In the genomic region with DNA sequence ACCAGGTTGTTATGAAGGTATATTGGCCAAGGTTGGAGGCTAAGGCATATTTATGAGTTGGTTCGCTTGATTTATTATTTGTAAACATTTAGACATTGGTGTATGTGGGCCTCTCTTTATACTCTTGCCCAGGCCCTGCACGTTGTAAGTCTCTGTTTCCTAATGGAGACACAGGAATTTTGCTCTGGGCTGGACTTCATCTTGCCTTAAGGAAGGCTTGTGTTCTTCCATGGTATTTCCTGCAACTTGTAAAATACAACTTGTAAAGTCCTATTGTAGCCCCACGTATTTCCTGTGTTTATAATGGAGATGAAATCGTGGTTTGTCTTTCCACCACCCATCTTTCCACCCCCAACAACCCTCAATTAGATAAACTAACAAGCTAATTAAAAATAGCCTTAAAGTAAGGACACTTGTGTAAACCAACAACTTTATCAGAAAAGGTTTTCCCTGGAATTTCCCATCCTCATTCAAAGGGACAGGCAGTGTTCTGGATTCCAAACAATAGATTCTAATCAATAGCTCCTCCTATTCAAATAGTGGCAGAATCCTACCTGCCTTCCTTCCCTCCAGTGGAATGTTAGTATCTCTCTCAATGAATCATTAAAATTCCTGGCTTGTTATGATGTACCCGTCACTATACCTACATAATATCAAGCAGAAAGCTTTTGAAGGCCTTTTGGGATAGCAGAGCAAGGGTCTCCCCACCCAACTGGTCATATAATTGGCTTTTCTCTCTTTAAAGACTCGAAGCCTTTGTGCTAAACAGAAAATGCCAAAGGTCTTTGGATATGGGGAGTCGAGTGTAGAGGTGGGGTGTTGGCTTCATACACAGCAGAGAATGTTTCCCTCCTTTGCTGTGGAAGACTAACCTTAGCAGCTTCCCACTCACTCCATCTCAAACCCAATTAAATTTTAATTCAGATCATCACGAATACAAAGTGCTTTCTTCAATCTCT, we compare ENCODE assay signal across 14 cellular contexts.
DNase-seq lines count a peak whose midpoint lies in the region; ATAC-seq, FAIRE-seq and TF ChIP-seq lines count a peak whose summit lies in the region.
"Had no signal": no experiment of that assay in that cellular context is flagged by ENCODE, and none has a peak within 500 bp of the region (broad histone marks: within the 10 kb centered on the region; RNA-seq: fewer than 3 reads in every experiment).

No MANE protein-coding gene starts in this region.

- BruUV-seq in Panc1 (replicated peaks; lab: Mats Ljungman, UMichigan), result no TSS peak

- H3K36me3 ChIP-seq in DND-41 (ENCODE audit: insufficient read depth, low read length) (peaks cover 9% of the 10 kb centered on the region; the same call in 1 of the 2 replicates), Panc1 (ENCODE audit: control insufficient read depth, insufficient read depth, low read length) (no peaks in the 10 kb centered on the region), keratinocyte (ENCODE audit: control insufficient read depth in 2 of 2, extremely low read depth in 1 of 2, insufficient read depth in 2 of 2, low read length in 2 of 2) (peaks cover 0 to 6% of the 10 kb centered on the region in 2 experiments), skeletal muscle satellite cell (ENCODE audit: insufficient read depth, low read length) (peaks cover 11% of the 10 kb centered on the region), left lung (no peaks in the 10 kb centered on the region), psoas muscle (ENCODE audit: insufficient read depth in 1 of 2, low read depth in 1 of 2) (no peaks in the 10 kb centered on the region)
- H3K36me3 ChIP-seq: ovary, vagina had no signal

- intact Hi-C loops in Panc1 (cut with micrococcal nuclease; ENCODE audit: unreplicated experiment), result no loop called here
- intact Hi-C loops in left lung (cut with DNase I), result no loop called here
- intact Hi-C loops in psoas muscle (cut with DNase I), result no loop called here

- in situ Hi-C loops in Panc1 (cut with HindIII; ENCODE audit: low pct_unique_long_range_greater_than_20kb, low sequenced_read_pairs), result no loop called here

- H4K20me1 ChIP-seq in DND-41 (ENCODE audit: insufficient read depth, low read length), result no peaks in the 10 kb centered on the region
- peaks cover 3% of the 10 kb centered on the region for H4K20me1 ChIP-seq in keratinocyte (ENCODE audit: control insufficient read depth, extremely low read depth, insufficient read depth, low read length)

- H3K27me3 ChIP-seq in DND-41 (ENCODE audit: insufficient read depth, low read length, poor library complexity) (no peaks in the 10 kb centered on the region), Panc1 (ENCODE audit: control insufficient read depth, insufficient read depth, low read length) (no peaks in the 10 kb centered on the region), keratinocyte (ENCODE audit: control insufficient read depth, extremely low read depth, insufficient read depth, low read length) (no peaks in the 10 kb centered on the region), skeletal muscle satellite cell (ENCODE audit: control insufficient read depth, insufficient read depth, low read length) (no peaks in the 10 kb centered on the region), left lung (no peaks in the 10 kb centered on the region), psoas muscle (ENCODE audit: insufficient read depth in 3 of 3, low read length in 2 of 3) (peaks cover 0 to 3% (median 1%) of the 10 kb centered on the region in 3 donors)
- H3K27me3 ChIP-seq: ovary, vagina had no signal

- DNase-seq in DND-41, result no peak
- no peak for DNase-seq in Panc1 (ENCODE audit: low read depth, low spot score)
- no peak for DNase-seq in keratinocyte (ENCODE audit: low read depth, low spot score)
- DNase-seq in left lung, result no peak
- no peak for DNase-seq in psoas muscle
- DNase-seq: activated CD4-positive, alpha-beta T cell treated with anti-CD3 and anti-CD28 coated beads, Interleukin-2, amount 50 U/mL, for 4 hours; activated naive CD4-positive, alpha-beta T cell treated with anti-CD3 and anti-CD28 coated beads for 36 hours; GF-D8; NCI-H146; ovary; stimulated activated CD4-positive, alpha-beta T cell treated with anti-CD3 and anti-CD28 coated beads, Interleukin-2, amount 100 ng/mL, for 48 hours had no signal

- ATAC-seq in DND-41 (ENCODE audit: insufficient read depth, low read depth) (no peak), Panc1 (0 out of 2 replicates have a peak, but pooled peaks have one; percentile 4), left lung (no peak), psoas muscle (no peak), HG03439 (IDR thresholded peaks at IDR 0.05; ENCODE audit: unreplicated experiment) (no peak)

- peaks cover 96% of the 10 kb centered on the region for H3K79me2 ChIP-seq in DND-41 (ENCODE audit: insufficient read depth, low read length)
- peaks cover 26% of the 10 kb centered on the region for H3K79me2 ChIP-seq in keratinocyte (ENCODE audit: control insufficient read depth, insufficient read depth, low read length)

- H3K4me1 ChIP-seq in DND-41 (ENCODE audit: insufficient read depth, low read length), result peaks cover 68% of the 10 kb centered on the region
- H3K4me1 ChIP-seq in Panc1 (ENCODE audit: control insufficient read depth, insufficient read depth, low read length), result peaks cover 12% of the 10 kb centered on the region; the same call in 1 of the 2 replicates
- peaks cover 4% of the 10 kb centered on the region for H3K4me1 ChIP-seq in keratinocyte (ENCODE audit: control insufficient read depth, extremely low read depth, insufficient read depth, low read length)
- H3K4me1 ChIP-seq in skeletal muscle satellite cell (ENCODE audit: control insufficient read depth, insufficient read depth, low read length), result peaks cover 31% of the 10 kb centered on the region
- H3K4me1 ChIP-seq in left lung, result peaks cover under 1 to 37% of the 10 kb centered on the region in 2 donors
- H3K4me1 ChIP-seq in psoas muscle, result no peaks in the 10 kb centered on the region
- H3K4me1 ChIP-seq: vagina had no signal

- no peak overlapping the region for H3K4me3 ChIP-seq in DND-41 (ENCODE audit: low read depth in 1 of 2, low read length in 2 of 2)
- H3K4me3 ChIP-seq in Panc1 (ENCODE audit: low read depth in 2 of 2, low read length in 2 of 2), result no peak overlapping the region
- no peak overlapping the region for H3K4me3 ChIP-seq in keratinocyte (ENCODE audit: control insufficient read depth in 2 of 3, extremely low read depth in 1 of 3, insufficient read depth in 2 of 3, low read depth in 1 of 3, low read length in 3 of 3)
- no peak overlapping the region for H3K4me3 ChIP-seq in skeletal muscle satellite cell (ENCODE audit: low read length)
- no peak overlapping the region for H3K4me3 ChIP-seq in left lung
- no peak overlapping the region for H3K4me3 ChIP-seq in psoas muscle
- H3K4me3 ChIP-seq: ovary, vagina had no signal

- peak overlapping the region; percentile 51 for H3K27ac ChIP-seq in DND-41 (ENCODE audit: low read length)
- 0 out of 2 replicates have a peak overlapping the region, but pooled peaks have one; percentile 8 for H3K27ac ChIP-seq in Panc1 (ENCODE audit: low read length)
- H3K27ac ChIP-seq in keratinocyte (ENCODE audit: control insufficient read depth, insufficient read depth, low read length), result no peak overlapping the region
- H3K27ac ChIP-seq in left lung, result peak overlapping the region in 1 of 2 donors; percentile 37
- no peak overlapping the region for H3K27ac ChIP-seq in psoas muscle
- H3K27ac ChIP-seq: ovary, vagina had no signal

- H3K4me2 ChIP-seq in DND-41 (ENCODE audit: insufficient read depth, low read length) (no peak overlapping the region), keratinocyte (ENCODE audit: control insufficient read depth, extremely low read depth, insufficient read depth, low read depth, low read length) (no peak overlapping the region), skeletal muscle satellite cell (ENCODE audit: low read length) (peak overlapping the region; percentile 30)

- dilution Hi-C loops in keratinocyte (cut with MboI; ENCODE audit: extremely low pct_ligation_motif_present, low sequenced_read_pairs), result no loop called here

- CTCF ChIA-PET in Panc1 (lab: Charles Lee), result interaction anchor here (0.6 kb wide), 1 partner anchor 77 kb away, joined by 3 read pairs; no protein-coding TSS in a partner anchor

- POLR2A ChIA-PET in Panc1 (lab: Charles Lee), result no interaction called here

- WGBS in psoas muscle, 3 donors, result 72 to 88% (median 81%) methylated on average over 8 of the region's 8 CpGs

- H3K9me1 ChIP-seq in keratinocyte (ENCODE audit: control insufficient read depth, extremely low read depth, insufficient read depth, low read length), result no peaks in the 10 kb centered on the region

- H3K9me3 ChIP-seq in DND-41 (ENCODE audit: insufficient read depth, low read length, severe bottlenecking) (no peaks in the 10 kb centered on the region), Panc1 (ENCODE audit: control insufficient read depth, insufficient read depth, low read depth, low read length) (no peaks in the 10 kb centered on the region), keratinocyte (ENCODE audit: control insufficient read depth, low read depth, low read length) (no peaks in the 10 kb centered on the region), skeletal muscle satellite cell (replicated peaks; ENCODE audit: low read length) (no peaks in the 10 kb centered on the region), left lung (no peaks in the 10 kb centered on the region), psoas muscle (no peaks in the 10 kb centered on the region)
- H3K9me3 ChIP-seq: ovary, vagina had no signal

- H2AFZ ChIP-seq in DND-41 (ENCODE audit: low read depth, low read length) (no peak overlapping the region), keratinocyte (ENCODE audit: control insufficient read depth, low read length) (no peak overlapping the region)

- H3K9ac ChIP-seq in DND-41 (ENCODE audit: low read depth, low read length), result no peak overlapping the region
- no peak overlapping the region for H3K9ac ChIP-seq in keratinocyte (ENCODE audit: control insufficient read depth, extremely low read depth, insufficient read depth, low read length)
- no peak overlapping the region for H3K9ac ChIP-seq in skeletal muscle satellite cell (ENCODE audit: low read depth, low read length)

- FAIRE-seq in keratinocyte (lab: Jason Lieb, UNC), result peak; percentile 23

- TF ChIP-seq CTCF in DND-41 (IDR thresholded peaks at IDR 0.05; ENCODE audit: borderline replicate concordance, extremely low read depth, low read length, poor library complexity, severe bottlenecking), result no peak
- TF ChIP-seq CTCF in Panc1 (IDR thresholded peaks at IDR 0.05), result no peak
- TF ChIP-seq CTCF in keratinocyte (optimal IDR thresholded peaks at IDR 0.05 in 1 of 3, IDR thresholded peaks at IDR 0.05 in 1 of 3, conservative IDR thresholded peaks at IDR 0.05 in 1 of 3; ENCODE audit: extremely low read depth in 1 of 3, insufficient read depth in 2 of 3, low read length in 3 of 3), result no peak
- no peak for TF ChIP-seq CTCF in left lung (IDR thresholded peaks at IDR 0.05)
- TF ChIP-seq CTCF in psoas muscle (IDR thresholded peaks at IDR 0.05), result no peak

Comparison
In these comparisons a context has a peak if more than half of its experiments do, and no peak if none do; other contexts are left out.
1. H3K27ac ChIP-seq: peak in DND-41 (single experiment) and Panc1 (single experiment); none in keratinocyte (single experiment) and psoas muscle (single experiment).